In the genomic region with DNA sequence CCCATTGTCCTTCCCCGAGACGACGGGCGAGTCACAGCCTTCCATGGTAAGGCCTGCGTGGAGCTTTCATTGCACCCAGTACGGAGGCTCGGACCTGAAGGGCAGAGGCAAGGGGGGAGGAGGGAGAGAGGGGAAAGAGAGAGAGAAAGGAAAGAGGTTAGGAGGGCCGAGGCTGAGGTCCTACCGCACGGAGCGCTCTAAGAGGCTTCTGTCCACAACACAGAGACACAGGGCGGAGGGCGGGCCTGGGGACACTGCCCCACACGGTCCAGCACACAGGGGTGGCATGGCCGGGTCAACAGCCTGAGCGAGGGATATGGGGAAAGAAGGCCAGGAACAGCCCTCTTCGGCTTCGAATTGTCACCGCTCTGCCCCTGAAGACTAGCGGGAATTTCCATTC, we compare ENCODE assay signal across 16 cellular contexts.
DNase-seq lines count a peak whose midpoint lies in the region; ATAC-seq, FAIRE-seq and TF ChIP-seq lines count a peak whose summit lies in the region.
"Had no signal": no experiment of that assay in that cellular context is flagged by ENCODE, and none has a peak within 500 bp of the region (broad histone marks: within the 10 kb centered on the region; RNA-seq: fewer than 3 reads in every experiment).

No MANE protein-coding gene starts in this region.

- H3K79me1 ChIP-seq in H1 (ENCODE audit: low read depth, low read length) (no peaks in the 10 kb centered on the region), trophoblast cell (ENCODE audit: low read length) (no peaks in the 10 kb centered on the region)

- no peak overlapping the region for H3K23ac ChIP-seq in H1 (ENCODE audit: insufficient read length)
- no peak overlapping the region for H3K23ac ChIP-seq in trophoblast cell (ENCODE audit: low read length)

- POLR2A ChIA-PET in H1 (lab: Charles Lee; ENCODE audit: partially characterized antibody), result no interaction called here
- POLR2A ChIA-PET in WTC11 (lab: Charles Lee), result no interaction called here

- TF ChIP-seq POLR2A in H1 (IDR thresholded peaks at IDR 0.05; ENCODE audit: control extremely low read depth in 1 of 2, low read depth in 2 of 2, low read length in 2 of 2), result no peak

- H3K27me3 ChIP-seq in H1 (replicated peaks in 1 of 4; ENCODE audit: control insufficient read depth in 3 of 4, extremely low read depth in 1 of 4, insufficient read depth in 3 of 4, low read length in 3 of 4) (no peaks in the 10 kb centered on the region), trophoblast cell (ENCODE audit: insufficient read depth, low read length) (no peaks in the 10 kb centered on the region), upper lobe of right lung (no peaks in the 10 kb centered on the region)
- H3K27me3 ChIP-seq: BE2C had no signal

- H3K4ac ChIP-seq in H1 (replicated peaks; ENCODE audit: insufficient read length, low read depth, low read length) (peak overlapping the region; percentile 15), trophoblast cell (ENCODE audit: low read depth, low read length) (peak overlapping the region; percentile 47)

- H2BK12ac ChIP-seq in H1 (ENCODE audit: low read depth, low read length) (no peak overlapping the region; the same call in 1 of the 2 replicates), trophoblast cell (ENCODE audit: low read length) (no peak overlapping the region)

- H3K27ac ChIP-seq in H1 (ENCODE audit: low read depth, low read length), result no peak overlapping the region
- no peak overlapping the region for H3K27ac ChIP-seq in trophoblast cell (ENCODE audit: low read depth, low read length)
- H3K27ac ChIP-seq in upper lobe of right lung, result no peak overlapping the region
- H3K27ac ChIP-seq: C4-2B had no signal

- H4K8ac ChIP-seq in H1 (ENCODE audit: extremely low read depth, insufficient read depth, low read length), result no peak overlapping the region
- H4K8ac ChIP-seq in trophoblast cell (ENCODE audit: low read depth, low read length), result peak overlapping the region; percentile 20

- H4K12ac ChIP-seq in trophoblast cell (ENCODE audit: low read depth, low read length), result no peak overlapping the region

- H3K4me2 ChIP-seq in H1 (ENCODE audit: insufficient read depth in 1 of 2, low read depth in 2 of 2, low read length in 2 of 2) (no peak overlapping the region), trophoblast cell (ENCODE audit: low read length) (no peak overlapping the region)

- FAIRE-seq in H1 (lab: Jason Lieb, UNC), result no peak
- FAIRE-seq: A204.1, GM19239 had no signal

- TF ChIP-seq CTCF in natural killer cell (IDR thresholded peaks at IDR 0.05), result no peak
- no peak for TF ChIP-seq CTCF in H1 (IDR thresholded peaks at IDR 0.05; ENCODE audit: control extremely low read depth in 1 of 3, insufficient read depth in 1 of 3, low read depth in 1 of 3, low read length in 3 of 3)
- TF ChIP-seq CTCF in upper lobe of right lung (IDR thresholded peaks at IDR 0.05), result no peak
- TF ChIP-seq CTCF in WTC11 (IDR thresholded peaks at IDR 0.05), result no peak

- no peak overlapping the region for H3K14ac ChIP-seq in H1 (ENCODE audit: insufficient read length)
- no peak overlapping the region for H3K14ac ChIP-seq in trophoblast cell (ENCODE audit: low read length)

- H3K4me3 ChIP-seq in H1 (ENCODE audit: extremely low read depth in 1 of 4, insufficient read depth in 2 of 4, low read depth in 3 of 4, low read length in 4 of 4), result no peak overlapping the region
- no peak overlapping the region for H3K4me3 ChIP-seq in trophoblast cell (ENCODE audit: low read depth, low read length)
- no peak overlapping the region for H3K4me3 ChIP-seq in upper lobe of right lung
- H3K4me3 ChIP-seq: HAP-1 had no signal

- no peak overlapping the region for H2BK15ac ChIP-seq in H1 (ENCODE audit: low read length)

- H4K20me1 ChIP-seq in H1 (replicated peaks in 1 of 2; ENCODE audit: control insufficient read depth in 1 of 2, insufficient read depth in 2 of 2, low read length in 2 of 2), result no peaks in the 10 kb centered on the region

- no peaks in the 10 kb centered on the region for H3K27me3 Mint-ChIP-seq in natural killer cell treated with Interleukin-12 subunit alpha and Interleukin-12 subunit beta and Interleukin-15 and Interleukin-18, amount 100 ng/mL, for 72 hours
- no peaks in the 10 kb centered on the region for H3K27me3 Mint-ChIP-seq in natural killer cell (ENCODE audit: low read depth in 2 of 2)
- no peaks in the 10 kb centered on the region for H3K27me3 Mint-ChIP-seq in WTC11 (ENCODE audit: low read depth)

- CTCF ChIA-PET in H1 (lab: Charles Lee; ENCODE audit: partially characterized antibody) (interaction anchor here (1.2 to 1.7 kb wide), 3 partner anchors 12 to 50 kb away, joined by 4 to 5 read pairs (median 4); no protein-coding TSS in a partner anchor), WTC11 (lab: Charles Lee) (interaction anchor here (2.3 to 2.4 kb wide), 2 partner anchors 35 to 127 kb away, joined by 13 to 19 read pairs; no protein-coding TSS in a partner anchor)

- H3K9me3 ChIP-seq in H1 (ENCODE audit: insufficient read depth in 2 of 2, low read depth in 1 of 2, low read length in 1 of 2), result no peaks in the 10 kb centered on the region
- H3K9me3 ChIP-seq in trophoblast cell (ENCODE audit: insufficient read depth, low read depth, low read length), result no peaks in the 10 kb centered on the region
- no peaks in the 10 kb centered on the region for H3K9me3 ChIP-seq in upper lobe of right lung
- H3K9me3 ChIP-seq: BE2C, HAP-1 had no signal

- no peak overlapping the region for H2BK5ac ChIP-seq in H1 (ENCODE audit: low read depth, low read length)
- H2BK5ac ChIP-seq in trophoblast cell (ENCODE audit: low read depth, low read length, poor library complexity), result no peak overlapping the region

- H3K56ac ChIP-seq in H1 (replicated peaks; ENCODE audit: insufficient read length, low read depth, low read length), result no peak overlapping the region

- H3K9me3 Mint-ChIP-seq in natural killer cell treated with Interleukin-12 subunit alpha and Interleukin-12 subunit beta and Interleukin-15 and Interleukin-18, amount 100 ng/mL, for 72 hours, result no peaks in the 10 kb centered on the region
- no peaks in the 10 kb centered on the region for H3K9me3 Mint-ChIP-seq in natural killer cell
- no peaks in the 10 kb centered on the region for H3K9me3 Mint-ChIP-seq in WTC11

- no peaks in the 10 kb centered on the region for H3K4me1 Mint-ChIP-seq in natural killer cell treated with Interleukin-12 subunit alpha and Interleukin-12 subunit beta and Interleukin-15 and Interleukin-18, amount 100 ng/mL, for 72 hours (ENCODE audit: low read depth in 2 of 2)
- peaks cover 0 to 9% of the 10 kb centered on the region in 2 donors for H3K4me1 Mint-ChIP-seq in natural killer cell
- peaks cover 19% of the 10 kb centered on the region for H3K4me1 Mint-ChIP-seq in WTC11
- H3K4me1 Mint-ChIP-seq: CD4-positive, alpha-beta memory T cell had no signal

- no peak for TF ChIP-seq EP300 in H1 (IDR thresholded peaks at IDR 0.05; ENCODE audit: borderline replicate concordance in 1 of 2, low read depth in 2 of 2, low read length in 2 of 2)

- peak; percentile 37 for DNase-seq in natural killer cell treated with Interleukin-12 subunit alpha and Interleukin-12 subunit beta and Interleukin-15 and Interleukin-18, amount 100 ng/mL, for 72 hours (ENCODE audit: low spot score)
- DNase-seq in natural killer cell (no peak), H1 (ENCODE audit: low read depth in 1 of 2, low spot score in 2 of 2) (no peak), trophoblast cell (no peak), upper lobe of right lung (no peak), activated T-cell treated with anti-CD3 and anti-CD28 coated beads for 4 hours (no peak), WTC11 (ENCODE audit: low spot score) (no peak)
- DNase-seq: BE2C; CD4-positive, alpha-beta memory T cell; COR-L47; GF-D8; GOT3 had no signal

- intact Hi-C loops in natural killer cell (cut with micrococcal nuclease), result no loop called here
- intact Hi-C loops in upper lobe of right lung (cut with DNase I), result no loop called here

- WGBS in H1 (ENCODE audit: extremely low coverage in 1 of 2, insufficient coverage in 1 of 2, insufficient read length in 1 of 2, insufficient replicate concordance in 2 of 2, low coverage in 1 of 2, low lambda C conversion rate in 2 of 2, missing lambda C conversion rate in 1 of 2), 2 experiments, result 94% methylated on average over 17 of the region's 20 CpGs; no CpG with 5 or more reads in 1 of the 2 experiments
- WGBS in trophoblast cell (ENCODE audit: extremely low coverage, insufficient coverage, insufficient read length), result no CpG with 5 or more reads among the region's 20 CpGs

- H4K91ac ChIP-seq in H1 (replicated peaks; ENCODE audit: insufficient read length, low read length), result no peak overlapping the region
- no peak overlapping the region for H4K91ac ChIP-seq in trophoblast cell (ENCODE audit: low read depth, low read length)

- H3K4me1 ChIP-seq in H1 (replicated peaks in 1 of 4; ENCODE audit: control insufficient read depth in 3 of 4, insufficient read depth in 4 of 4, low read length in 3 of 4) (no peaks in the 10 kb centered on the region; a peak in 1 of 7 replicates), trophoblast cell (ENCODE audit: control insufficient read depth in 1 of 2, insufficient read depth in 2 of 2, low read length in 2 of 2) (peaks cover 8 to 12% of the 10 kb centered on the region in 2 experiments), upper lobe of right lung (no peaks in the 10 kb centered on the region)
- H3K4me1 ChIP-seq: HAP-1 had no signal

- no peak overlapping the region for H2AK5ac ChIP-seq in H1 (ENCODE audit: low read depth, low read length)
- H2AK5ac ChIP-seq in trophoblast cell (ENCODE audit: low read length), result peak overlapping the region; percentile 31

- H3K79me2 ChIP-seq in H1 (ENCODE audit: control insufficient read depth in 1 of 2, insufficient read depth in 2 of 2, low read length in 2 of 2) (no peaks in the 10 kb centered on the region), trophoblast cell (ENCODE audit: control insufficient read depth, insufficient read depth, low read length, poor library complexity) (peaks cover 8% of the 10 kb centered on the region)

- H4K5ac ChIP-seq in H1 (ENCODE audit: insufficient read length, low read depth, low read length), result no peak overlapping the region

- H2BK120ac ChIP-seq in H1 (replicated peaks; ENCODE audit: low read depth, low read length) (no peak overlapping the region), trophoblast cell (ENCODE audit: insufficient read depth, low read length, poor library complexity) (no peak overlapping the region)

- ATAC-seq in natural killer cell treated with Interleukin-12 subunit alpha and Interleukin-12 subunit beta and Interleukin-15 and Interleukin-18, amount 100 ng/mL, for 72 hours, result no peak
- no peak for ATAC-seq in natural killer cell
- ATAC-seq in upper lobe of right lung, result peak; percentile 19
- no peak for ATAC-seq in WTC11

- H3K36me3 Mint-ChIP-seq in natural killer cell treated with Interleukin-12 subunit alpha and Interleukin-12 subunit beta and Interleukin-15 and Interleukin-18, amount 100 ng/mL, for 72 hours, result no peaks in the 10 kb centered on the region
- H3K36me3 Mint-ChIP-seq in natural killer cell (no peaks in the 10 kb centered on the region), WTC11 (no peaks in the 10 kb centered on the region)
- H3K36me3 Mint-ChIP-seq: CD4-positive, alpha-beta memory T cell had no signal

- no peak overlapping the region for H2BK20ac ChIP-seq in H1 (ENCODE audit: low read length)

- H3K4me3 Mint-ChIP-seq in natural killer cell treated with Interleukin-12 subunit alpha and Interleukin-12 subunit beta and Interleukin-15 and Interleukin-18, amount 100 ng/mL, for 72 hours, result no peak overlapping the region
- H3K4me3 Mint-ChIP-seq in natural killer cell (no peak overlapping the region), WTC11 (no peak overlapping the region)
- H3K4me3 Mint-ChIP-seq: CD4-positive, alpha-beta memory T cell had no signal

- no peak overlapping the region for H3K9ac ChIP-seq in H1 (replicated peaks in 1 of 4; ENCODE audit: extremely low read depth in 1 of 4, low read depth in 3 of 4, low read length in 3 of 4)
- H3K9ac ChIP-seq in trophoblast cell (ENCODE audit: low read length), result no peak overlapping the region

- no peak overlapping the region for H3K27ac Mint-ChIP-seq in natural killer cell treated with Interleukin-12 subunit alpha and Interleukin-12 subunit beta and Interleukin-15 and Interleukin-18, amount 100 ng/mL, for 72 hours
- H3K27ac Mint-ChIP-seq in natural killer cell, result no peak overlapping the region
- no peak overlapping the region for H3K27ac Mint-ChIP-seq in WTC11
- H3K27ac Mint-ChIP-seq: CD4-positive, alpha-beta memory T cell had no signal

- no peaks in the 10 kb centered on the region for H3K23me2 ChIP-seq in H1 (ENCODE audit: low read depth, low read length)

- no peak overlapping the region for H3K18ac ChIP-seq in H1 (ENCODE audit: extremely low read depth, low read length)
- H3K18ac ChIP-seq in trophoblast cell (ENCODE audit: low read length), result peak overlapping the region; percentile 57

- H3K36me3 ChIP-seq in H1 (ENCODE audit: control insufficient read depth in 2 of 4, insufficient read depth in 4 of 4, low read length in 3 of 4), result no peaks in the 10 kb centered on the region
- H3K36me3 ChIP-seq in trophoblast cell (ENCODE audit: control insufficient read depth in 1 of 2, insufficient read depth in 2 of 2, low read length in 2 of 2), result peaks cover 26 to 32% of the 10 kb centered on the region in 2 experiments
- H3K36me3 ChIP-seq in upper lobe of right lung, result peaks cover 18% of the 10 kb centered on the region

- no peak overlapping the region for H2AFZ ChIP-seq in H1 (ENCODE audit: low read length)
- H2AFZ ChIP-seq in trophoblast cell (ENCODE audit: insufficient read depth, low read length, poor library complexity), result no peak overlapping the region

- TF ChIP-seq RAD21 in H1 (IDR thresholded peaks at IDR 0.05 in 1 of 2, conservative IDR thresholded peaks at IDR 0.05 in 1 of 2; ENCODE audit: low read depth in 2 of 2, low read length in 2 of 2), result no peak
